Comparison of ENCODE assay signal across 16 cellular contexts in genomic region chr5:134131578-134132350, GRCh38. TPM values are rescaled to one million over a fixed set of nuclear protein-coding genes. Genes with fewer than 3 reads are reported as not detected.
DNase-seq lines count a peak whose midpoint lies in the region; ATAC-seq, FAIRE-seq and TF ChIP-seq lines count a peak whose summit lies in the region.
"Had no signal": no experiment of that assay in that cellular context is flagged by ENCODE, and none has a peak within 500 bp of the region (broad histone marks: within the 10 kb centered on the region; RNA-seq: fewer than 3 reads in every experiment).

No MANE protein-coding gene starts in this region.

- H3K4me3 ChIP-seq in right atrium auricular region (no peak overlapping the region), kidney (ENCODE audit: low read length in 2 of 2) (no peak overlapping the region), tibial nerve (no peak overlapping the region)
- H3K4me3 ChIP-seq: HAP-1 had no signal

- TF ChIP-seq CTCF in right atrium auricular region (IDR thresholded peaks at IDR 0.05) (no peak), kidney (IDR thresholded peaks at IDR 0.05; ENCODE audit: borderline replicate concordance, extremely low read depth, insufficient read depth) (no peak), tibial nerve (IDR thresholded peaks at IDR 0.05) (no peak), GM10266 (IDR thresholded peaks at IDR 0.05; ENCODE audit: control insufficient read depth, insufficient read depth, low read depth, missing control alignments) (no peak)

- H3K9me3 Mint-ChIP-seq in activated CD4-positive, alpha-beta memory T cell treated with anti-CD3 and anti-CD28 coated beads, Interleukin-2, amount 10 ng/mL, durations not matched to agents 7 days and 5 days, result no peaks in the 10 kb centered on the region
- H3K9me3 Mint-ChIP-seq: endodermal cell had no signal

- ATAC-seq in left cardiac atrium (no peak), GM19397 (IDR thresholded peaks at IDR 0.05; ENCODE audit: unreplicated experiment) (no peak)

- H3K27ac ChIP-seq in right atrium auricular region, result no peak overlapping the region
- no peak overlapping the region for H3K27ac ChIP-seq in kidney (ENCODE audit: low read depth in 2 of 2, low read length in 2 of 2)
- H3K27ac ChIP-seq in tibial nerve, result peak overlapping the region in 3 of 4 donors; percentile 14 to 42 (median 24)
- H3K27ac ChIP-seq: brain microvascular endothelial cell had no signal

- TF ChIP-seq POLR2A in tibial nerve (IDR thresholded peaks at IDR 0.05), result no peak

- POLR2A ChIA-PET in activated CD4-positive, alpha-beta memory T cell treated with anti-CD3 and anti-CD28 coated beads, Interleukin-2, amount 10 ng/mL, durations not matched to agents 7 days and 5 days (lab: Charles Lee), result interaction anchor here (0.6 to 2.2 kb wide), 10 partner anchors 8 to 394 kb away, joined by 3 to 7 read pairs (median 4); partner anchors contain the start of genes JADE2, PPP2CA and TCF7

- FAIRE-seq in kidney (lab: Jason Lieb, UNC), result no peak

- peaks cover 41% of the 10 kb centered on the region for H3K27me3 Mint-ChIP-seq in activated CD4-positive, alpha-beta memory T cell treated with anti-CD3 and anti-CD28 coated beads, Interleukin-2, amount 10 ng/mL, durations not matched to agents 7 days and 5 days
- H3K27me3 Mint-ChIP-seq: progenitor cell of endocrine pancreas had no signal

- H3K36me3 ChIP-seq in right atrium auricular region (peaks cover 15% of the 10 kb centered on the region), kidney (ENCODE audit: control insufficient read depth in 1 of 2, insufficient read depth in 2 of 2, low read length in 2 of 2) (peaks cover 0 to 4% of the 10 kb centered on the region in 2 donors), tibial nerve (peaks cover 0 to 59% (median 0%) of the 10 kb centered on the region in 3 donors)

- H3K9me3 ChIP-seq in right atrium auricular region (no peaks in the 10 kb centered on the region), kidney (ENCODE audit: control insufficient read depth in 1 of 2, low read length in 2 of 2) (no peaks in the 10 kb centered on the region), tibial nerve (no peaks in the 10 kb centered on the region)
- H3K9me3 ChIP-seq: HAP-1 had no signal

- H3K4me3 Mint-ChIP-seq in activated CD4-positive, alpha-beta memory T cell treated with anti-CD3 and anti-CD28 coated beads, Interleukin-2, amount 10 ng/mL, durations not matched to agents 7 days and 5 days, result no peak overlapping the region
- H3K4me3 Mint-ChIP-seq: endodermal cell had no signal

- H3K4me1 ChIP-seq in right atrium auricular region (peaks cover 0 to 14% of the 10 kb centered on the region in 2 donors), kidney (ENCODE audit: control insufficient read depth in 1 of 2, insufficient read depth in 1 of 2, low read depth in 1 of 2, low read length in 2 of 2) (no peaks in the 10 kb centered on the region), tibial nerve (peaks cover 0 to 70% (median 31%) of the 10 kb centered on the region in 4 donors)
- H3K4me1 ChIP-seq: HAP-1 had no signal

- intact Hi-C loops in left cardiac atrium (cut with DNase I) (no loop called here), kidney (cut with DNase I) (no loop called here)

- WGBS in tibial nerve, 2 donors, result 88 to 89% methylated on average over 6 to 7 of the region's 7 CpGs

- H3K36me3 Mint-ChIP-seq in activated CD4-positive, alpha-beta memory T cell treated with anti-CD3 and anti-CD28 coated beads, Interleukin-2, amount 10 ng/mL, durations not matched to agents 7 days and 5 days (ENCODE audit: low read depth), result peaks cover 34% of the 10 kb centered on the region

- H3K27ac Mint-ChIP-seq in activated CD4-positive, alpha-beta memory T cell treated with anti-CD3 and anti-CD28 coated beads, Interleukin-2, amount 10 ng/mL, durations not matched to agents 7 days and 5 days, result peak overlapping the region; percentile 78
- H3K27ac Mint-ChIP-seq: endodermal cell, progenitor cell of endocrine pancreas had no signal

- CTCF ChIA-PET in activated CD4-positive, alpha-beta memory T cell treated with anti-CD3 and anti-CD28 coated beads, Interleukin-2, amount 10 ng/mL, durations not matched to agents 7 days and 5 days (lab: Charles Lee), result interaction anchor here (2.4 to 3.2 kb wide), 2 partner anchors 9 to 92 kb away, joined by 10 to 20 read pairs; no protein-coding TSS in a partner anchor

- peaks cover 74% of the 10 kb centered on the region for H3K4me1 Mint-ChIP-seq in activated CD4-positive, alpha-beta memory T cell treated with anti-CD3 and anti-CD28 coated beads, Interleukin-2, amount 10 ng/mL, durations not matched to agents 7 days and 5 days

- TF ChIP-seq EP300 in tibial nerve (IDR thresholded peaks at IDR 0.05), result no peak

- DNase-seq in left cardiac atrium (peak; percentile 9), right atrium auricular region (ENCODE audit: low spot score) (no peak), kidney (peak; percentile 43), tibial nerve (ENCODE audit: low spot score in 2 of 2) (no peak), RKO (ENCODE audit: low spot score) (no peak), GM10266 (ENCODE audit: extremely low spot score) (no peak)
- DNase-seq in activated CD4-positive, alpha-beta memory T cell treated with anti-CD3 and anti-CD28 coated beads, Interleukin-2, amount 10 ng/mL, durations not matched to agents 7 days and 5 days, result no peak
- DNase-seq: brain microvascular endothelial cell, foreskin fibroblast, midbrain, NCI-H1930, NCI-H69 had no signal

- H3K27me3 ChIP-seq in right atrium auricular region (no peaks in the 10 kb centered on the region), tibial nerve (no peaks in the 10 kb centered on the region)
- H3K27me3 ChIP-seq: brain microvascular endothelial cell had no signal

- no peak overlapping the region for H3K9ac ChIP-seq in kidney (ENCODE audit: low read length in 2 of 2)

RNA-seq across cellular contexts. Expression of gene TCF7, which starts 17.3 kb away (rescaled TPM):
- 1 to 10 TPM; 2.4 to 3.3 TPM for total RNA-seq in left cardiac atrium
- 1 to 10 TPM; 1.3 to 1.7 TPM for total RNA-seq in right atrium auricular region
- 10 to 100 TPM; 19.2 to 21.9 TPM for total RNA-seq in activated CD4-positive, alpha-beta memory T cell treated with anti-CD3 and anti-CD28 coated beads, Interleukin-2, amount 10 ng/mL, durations not matched to agents 7 days and 5 days
- total RNA-seq in kidney, result 15.6 TPM
- 1.2 TPM for polyA plus RNA-seq in kidney (ENCODE audit: insufficient read depth, low read depth, low replicate concordance)
- 10 to 100 TPM in 1 of 4 donors, 1 to 10 TPM in 3; 2.5 to 13.2 (median 6.6) TPM for total RNA-seq in tibial nerve

RNA-seq across cellular contexts. Expression of gene SKP1, which starts 45.0 kb away (rescaled TPM):
- total RNA-seq in left cardiac atrium, result 100 to 1,000 TPM; 391 to 436 TPM
- 100 to 1,000 TPM; 287 to 360 TPM for total RNA-seq in right atrium auricular region
- total RNA-seq in activated CD4-positive, alpha-beta memory T cell treated with anti-CD3 and anti-CD28 coated beads, Interleukin-2, amount 10 ng/mL, durations not matched to agents 7 days and 5 days, result 100 to 1,000 TPM; 197 to 205 TPM
- 380 TPM for total RNA-seq in kidney
- 848 TPM for polyA plus RNA-seq in kidney (ENCODE audit: insufficient read depth, low read depth, low replicate concordance)
- 100 to 1,000 TPM; 173 to 311 (median 209) TPM for total RNA-seq in tibial nerve

Comparison
In these comparisons a context has a peak if more than half of its experiments do, and no peak if none do; other contexts are left out.
1. DNase-seq: peak in left cardiac atrium (single experiment) and kidney (single experiment); none in right atrium auricular region (single experiment), activated CD4-positive, alpha-beta memory T cell treated with anti-CD3 and anti-CD28 coated beads, Interleukin-2, amount 10 ng/mL, durations not matched to agents 7 days and 5 days (single experiment), tibial nerve (0 of 2), RKO (single experiment) and GM10266 (single experiment).
2. H3K27ac ChIP-seq: peak in tibial nerve (3 of 4); none in right atrium auricular region (0 of 2) and kidney (0 of 2).